In genomic region chr10:35640474-35640873, GRCh38 we compare ENCODE assay signal across 1 cellular context.
TF ChIP-seq lines count a peak whose summit lies in the region.

No MANE protein-coding gene starts in this region.

TF ChIP-seq in WTC11, 78 proteins besides CTCF, POLR2A, EP300 and RAD21:
- TF ChIP-seq ERG (CRISPR knock-in tag; IDR thresholded peaks at IDR 0.05) (peak; percentile 41; the same call in 1 of the 2 replicates), ZSCAN18 (CRISPR knock-in tag; IDR thresholded peaks at IDR 0.05) (no peak), CDX4 (CRISPR knock-in tag; IDR thresholded peaks at IDR 0.05; ENCODE audit: borderline replicate concordance) (no peak), ESRRA (CRISPR knock-in tag; IDR thresholded peaks at IDR 0.05; ENCODE audit: borderline replicate concordance) (no peak), AR (CRISPR knock-in tag; IDR thresholded peaks at IDR 0.05) (no peak)
